Comparison of ENCODE assay signal across 1 cellular context in genomic region chr10:58631715-58632114, GRCh38.
TF ChIP-seq lines count a peak whose summit lies in the region.

No MANE protein-coding gene starts in this region.

TF ChIP-seq in GM23338, 12 proteins besides CTCF, POLR2A, EP300 and RAD21:
- TF ChIP-seq, protein P1, sequence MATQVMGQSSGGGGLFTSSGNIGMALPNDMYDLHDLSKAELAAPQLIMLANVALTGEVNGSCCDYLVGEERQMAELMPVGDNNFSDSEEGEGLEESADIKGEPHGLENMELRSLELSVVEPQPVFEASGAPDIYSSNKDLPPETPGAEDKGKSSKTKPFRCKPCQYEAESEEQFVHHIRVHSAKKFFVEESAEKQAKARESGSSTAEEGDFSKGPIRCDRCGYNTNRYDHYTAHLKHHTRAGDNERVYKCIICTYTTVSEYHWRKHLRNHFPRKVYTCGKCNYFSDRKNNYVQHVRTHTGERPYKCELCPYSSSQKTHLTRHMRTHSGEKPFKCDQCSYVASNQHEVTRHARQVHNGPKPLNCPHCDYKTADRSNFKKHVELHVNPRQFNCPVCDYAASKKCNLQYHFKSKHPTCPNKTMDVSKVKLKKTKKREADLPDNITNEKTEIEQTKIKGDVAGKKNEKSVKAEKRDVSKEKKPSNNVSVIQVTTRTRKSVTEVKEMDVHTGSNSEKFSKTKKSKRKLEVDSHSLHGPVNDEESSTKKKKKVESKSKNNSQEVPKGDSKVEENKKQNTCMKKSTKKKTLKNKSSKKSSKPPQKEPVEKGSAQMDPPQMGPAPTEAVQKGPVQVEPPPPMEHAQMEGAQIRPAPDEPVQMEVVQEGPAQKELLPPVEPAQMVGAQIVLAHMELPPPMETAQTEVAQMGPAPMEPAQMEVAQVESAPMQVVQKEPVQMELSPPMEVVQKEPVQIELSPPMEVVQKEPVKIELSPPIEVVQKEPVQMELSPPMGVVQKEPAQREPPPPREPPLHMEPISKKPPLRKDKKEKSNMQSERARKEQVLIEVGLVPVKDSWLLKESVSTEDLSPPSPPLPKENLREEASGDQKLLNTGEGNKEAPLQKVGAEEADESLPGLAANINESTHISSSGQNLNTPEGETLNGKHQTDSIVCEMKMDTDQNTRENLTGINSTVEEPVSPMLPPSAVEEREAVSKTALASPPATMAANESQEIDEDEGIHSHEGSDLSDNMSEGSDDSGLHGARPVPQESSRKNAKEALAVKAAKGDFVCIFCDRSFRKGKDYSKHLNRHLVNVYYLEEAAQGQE (IDR thresholded peaks at IDR 0.05; ENCODE audit: unreplicated experiment), result no peak
- TF ChIP-seq, protein P2, sequence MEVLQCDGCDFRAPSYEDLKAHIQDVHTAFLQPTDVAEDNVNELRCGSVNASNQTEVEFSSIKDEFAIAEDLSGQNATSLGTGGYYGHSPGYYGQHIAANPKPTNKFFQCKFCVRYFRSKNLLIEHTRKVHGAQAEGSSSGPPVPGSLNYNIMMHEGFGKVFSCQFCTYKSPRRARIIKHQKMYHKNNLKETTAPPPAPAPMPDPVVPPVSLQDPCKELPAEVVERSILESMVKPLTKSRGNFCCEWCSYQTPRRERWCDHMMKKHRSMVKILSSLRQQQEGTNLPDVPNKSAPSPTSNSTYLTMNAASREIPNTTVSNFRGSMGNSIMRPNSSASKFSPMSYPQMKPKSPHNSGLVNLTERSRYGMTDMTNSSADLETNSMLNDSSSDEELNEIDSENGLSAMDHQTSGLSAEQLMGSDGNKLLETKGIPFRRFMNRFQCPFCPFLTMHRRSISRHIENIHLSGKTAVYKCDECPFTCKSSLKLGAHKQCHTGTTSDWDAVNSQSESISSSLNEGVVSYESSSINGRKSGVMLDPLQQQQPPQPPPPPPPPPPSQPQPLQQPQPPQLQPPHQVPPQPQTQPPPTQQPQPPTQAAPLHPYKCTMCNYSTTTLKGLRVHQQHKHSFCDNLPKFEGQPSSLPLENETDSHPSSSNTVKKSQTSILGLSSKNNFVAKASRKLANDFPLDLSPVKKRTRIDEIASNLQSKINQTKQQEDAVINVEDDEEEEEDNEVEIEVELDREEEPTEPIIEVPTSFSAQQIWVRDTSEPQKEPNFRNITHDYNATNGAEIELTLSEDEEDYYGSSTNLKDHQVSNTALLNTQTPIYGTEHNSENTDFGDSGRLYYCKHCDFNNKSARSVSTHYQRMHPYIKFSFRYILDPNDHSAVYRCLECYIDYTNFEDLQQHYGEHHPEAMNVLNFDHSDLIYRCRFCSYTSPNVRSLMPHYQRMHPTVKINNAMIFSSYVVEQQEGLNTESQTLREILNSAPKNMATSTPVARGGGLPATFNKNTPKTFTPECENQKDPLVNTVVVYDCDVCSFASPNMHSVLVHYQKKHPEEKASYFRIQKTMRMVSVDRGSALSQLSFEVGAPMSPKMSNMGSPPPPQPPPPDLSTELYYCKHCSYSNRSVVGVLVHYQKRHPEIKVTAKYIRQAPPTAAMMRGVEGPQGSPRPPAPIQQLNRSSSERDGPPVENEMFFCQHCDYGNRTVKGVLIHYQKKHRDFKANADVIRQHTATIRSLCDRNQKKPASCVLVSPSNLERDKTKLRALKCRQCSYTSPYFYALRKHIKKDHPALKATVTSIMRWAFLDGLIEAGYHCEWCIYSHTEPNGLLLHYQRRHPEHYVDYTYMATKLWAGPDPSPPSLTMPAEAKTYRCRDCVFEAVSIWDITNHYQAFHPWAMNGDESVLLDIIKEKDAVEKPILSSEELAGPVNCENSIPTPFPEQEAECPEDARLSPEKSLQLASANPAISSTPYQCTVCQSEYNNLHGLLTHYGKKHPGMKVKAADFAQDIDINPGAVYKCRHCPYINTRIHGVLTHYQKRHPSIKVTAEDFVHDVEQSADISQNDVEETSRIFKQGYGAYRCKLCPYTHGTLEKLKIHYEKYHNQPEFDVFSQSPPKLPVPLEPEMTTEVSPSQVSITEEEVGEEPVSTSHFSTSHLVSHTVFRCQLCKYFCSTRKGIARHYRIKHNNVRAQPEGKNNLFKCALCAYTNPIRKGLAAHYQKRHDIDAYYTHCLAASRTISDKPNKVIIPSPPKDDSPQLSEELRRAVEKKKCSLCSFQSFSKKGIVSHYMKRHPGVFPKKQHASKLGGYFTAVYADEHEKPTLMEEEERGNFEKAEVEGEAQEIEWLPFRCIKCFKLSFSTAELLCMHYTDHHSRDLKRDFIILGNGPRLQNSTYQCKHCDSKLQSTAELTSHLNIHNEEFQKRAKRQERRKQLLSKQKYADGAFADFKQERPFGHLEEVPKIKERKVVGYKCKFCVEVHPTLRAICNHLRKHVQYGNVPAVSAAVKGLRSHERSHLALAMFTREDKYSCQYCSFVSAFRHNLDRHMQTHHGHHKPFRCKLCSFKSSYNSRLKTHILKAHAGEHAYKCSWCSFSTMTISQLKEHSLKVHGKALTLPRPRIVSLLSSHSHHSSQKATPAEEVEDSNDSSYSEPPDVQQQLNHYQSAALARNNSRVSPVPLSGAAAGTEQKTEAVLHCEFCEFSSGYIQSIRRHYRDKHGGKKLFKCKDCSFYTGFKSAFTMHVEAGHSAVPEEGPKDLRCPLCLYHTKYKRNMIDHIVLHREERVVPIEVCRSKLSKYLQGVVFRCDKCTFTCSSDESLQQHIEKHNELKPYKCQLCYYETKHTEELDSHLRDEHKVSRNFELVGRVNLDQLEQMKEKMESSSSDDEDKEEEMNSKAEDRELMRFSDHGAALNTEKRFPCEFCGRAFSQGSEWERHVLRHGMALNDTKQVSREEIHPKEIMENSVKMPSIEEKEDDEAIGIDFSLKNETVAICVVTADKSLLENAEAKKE (CRISPR knock-in tag; IDR thresholded peaks at IDR 0.05), result peak; percentile 68
